8 cellular contexts compared by ENCODE assay signal in genomic region chr20:56628873-56629463, GRCh38. TPM values are rescaled to one million over a fixed set of nuclear protein-coding genes. Genes with fewer than 3 reads are reported as not detected.
DNase-seq lines count a peak whose midpoint lies in the region; ATAC-seq and TF ChIP-seq lines count a peak whose summit lies in the region.

Gene TFAP2C, plus strand, starts transcription at chr20:56629306. Its CDS starts 239 bp downstream, at chr20:56629545.

- H3K9me3 ChIP-seq in SK-N-MC (ENCODE audit: low read depth, low read length) (no peaks in the 10 kb centered on the region), endocrine pancreas (ENCODE audit: control insufficient read depth, low read length) (no peaks in the 10 kb centered on the region), mucosa of rectum (ENCODE audit: control insufficient read depth in 2 of 2, low read length in 2 of 2) (no peaks in the 10 kb centered on the region), upper lobe of left lung (no peaks in the 10 kb centered on the region)

- DNase-seq in AG09319 (ENCODE audit: extremely low read depth, low read depth) = peak; percentile 42
- DNase-seq in H4 (ENCODE audit: low spot score) = peak; percentile 39
- no peak for DNase-seq in SK-N-MC (ENCODE audit: low read depth, low spot score)
- DNase-seq in upper lobe of left lung = peak; percentile 84 to 97

- TF ChIP-seq POLR2A in upper lobe of left lung (IDR thresholded peaks at IDR 0.05) = peak in 3 of 4 donors; percentile 14 to 76 (median 16)

- peak within 1 kb of the TSS; percentile 62 for H3K4me3 ChIP-seq in SK-N-MC
- H3K4me3 ChIP-seq in endocrine pancreas (ENCODE audit: control insufficient read depth, insufficient read depth, low read length) = peak within 1 kb of the TSS; percentile 14
- peak within 1 kb of the TSS; percentile 57 to 67 for H3K4me3 ChIP-seq in mucosa of rectum (ENCODE audit: low read length in 2 of 2)
- peak within 1 kb of the TSS in 3 of 4 donors; percentile 51 to 58 (median 57) for H3K4me3 ChIP-seq in upper lobe of left lung

- TF ChIP-seq CTCF in AG09319 (IDR thresholded peaks at IDR 0.05; ENCODE audit: low read depth, low read length) = no peak
- no peak for TF ChIP-seq CTCF in upper lobe of left lung (IDR thresholded peaks at IDR 0.05)

- H3K27me3 ChIP-seq in endocrine pancreas (ENCODE audit: control insufficient read depth, insufficient read depth, low read length) = peaks cover 19% of the 10 kb centered on the region
- H3K27me3 ChIP-seq in mucosa of rectum (ENCODE audit: control insufficient read depth in 2 of 2, insufficient read depth in 2 of 2, low read length in 2 of 2) = peaks cover 36 to 56% of the 10 kb centered on the region in 2 donors
- peaks cover 0 to 71% (median 38%) of the 10 kb centered on the region in 4 donors for H3K27me3 ChIP-seq in upper lobe of left lung

- TF ChIP-seq EP300 in upper lobe of left lung (IDR thresholded peaks at IDR 0.05) = no peak

- 0 to 4% methylated on average over 15 to 31 of the region's 62 CpGs for WGBS in upper lobe of left lung, 2 donors

- H3K27ac ChIP-seq in SK-N-MC (no peak within 1 kb of the TSS), mucosa of rectum (ENCODE audit: low read depth in 2 of 2, low read length in 2 of 2) (no peak within 1 kb of the TSS), upper lobe of left lung (peak within 1 kb of the TSS; percentile 53 to 83 (median 69))

- H3K9ac ChIP-seq in SK-N-MC (ENCODE audit: insufficient read length) = no peak within 1 kb of the TSS
- H3K9ac ChIP-seq in endocrine pancreas (ENCODE audit: control insufficient read depth, insufficient read depth, low read length) = no peak within 1 kb of the TSS
- H3K9ac ChIP-seq in mucosa of rectum (ENCODE audit: low read depth in 1 of 2, low read length in 2 of 2) = peak within 1 kb of the TSS in 1 of 2 donors; percentile 48

- ATAC-seq in upper lobe of left lung (ENCODE audit: low FRiP score in 2 of 2) = peak; percentile 83 to 87
- ATAC-seq in GM21737 (IDR thresholded peaks at IDR 0.05; ENCODE audit: unreplicated experiment) = no peak
- ATAC-seq in HG02610 (IDR thresholded peaks at IDR 0.05; ENCODE audit: unreplicated experiment) = no peak

- no peaks in the 10 kb centered on the region for H3K4me1 ChIP-seq in endocrine pancreas (ENCODE audit: control insufficient read depth, insufficient read depth, low read length)
- peaks cover 8 to 16% of the 10 kb centered on the region in 2 donors for H3K4me1 ChIP-seq in mucosa of rectum (ENCODE audit: control insufficient read depth in 2 of 2, insufficient read depth in 2 of 2, low read length in 2 of 2)
- H3K4me1 ChIP-seq in upper lobe of left lung = peaks cover 30 to 72% (median 35%) of the 10 kb centered on the region in 4 donors

- no peaks in the 10 kb centered on the region for H3K36me3 ChIP-seq in SK-N-MC (ENCODE audit: insufficient read depth, low read length)
- no peaks in the 10 kb centered on the region for H3K36me3 ChIP-seq in endocrine pancreas (ENCODE audit: control insufficient read depth, insufficient read depth, low read length)
- H3K36me3 ChIP-seq in mucosa of rectum (ENCODE audit: control insufficient read depth in 2 of 2, insufficient read depth in 2 of 2, low read length in 2 of 2) = no peaks in the 10 kb centered on the region
- no peaks in the 10 kb centered on the region for H3K36me3 ChIP-seq in upper lobe of left lung

RNA-seq across cellular contexts. Expression of gene TFAP2C, which starts in this region (rescaled TPM):
- total RNA-seq in H4 (2014; rRNA removed; shearing (Covaris generic)) = 6.2 and 7.2 TPM in 2 replicates
- total RNA-seq in upper lobe of left lung = 1 to 10 TPM; 3.0 to 9.4 (median 5.4) TPM

Comparison
In these comparisons a context has a peak if more than half of its experiments do, and no peak if none do; other contexts are left out.
1. H3K27ac ChIP-seq: peak in upper lobe of left lung (4 of 4); none in SK-N-MC (single experiment) and mucosa of rectum (0 of 2).
2. ATAC-seq: peak in upper lobe of left lung (2 of 2); none in GM21737 (single experiment) and HG02610 (single experiment).
3. Peak in every context shown above with its lines, with median percentiles within 50 percentile points of each other: H3K4me3 ChIP-seq.